In genomic region chr4:138938371-138938699, GRCh38 we compare ENCODE assay signal across 8 cellular contexts.
DNase-seq lines count a peak whose midpoint lies in the region; ATAC-seq and TF ChIP-seq lines count a peak whose summit lies in the region.

No MANE protein-coding gene starts in this region.

- ATAC-seq in GM18870 (IDR thresholded peaks at IDR 0.05; ENCODE audit: unreplicated experiment) = peak; percentile 81
- no peak for ATAC-seq in effector memory CD8-positive, alpha-beta T cell (replicated peaks)
- ATAC-seq in GM18505 (IDR thresholded peaks at IDR 0.05; ENCODE audit: unreplicated experiment) = no peak

- H3K27me3 Mint-ChIP-seq in effector memory CD8-positive, alpha-beta T cell = peaks cover 20% of the 10 kb centered on the region in 2 donors

- no peaks in the 10 kb centered on the region for H3K9me3 Mint-ChIP-seq in effector memory CD8-positive, alpha-beta T cell

- H3K4me1 Mint-ChIP-seq in effector memory CD8-positive, alpha-beta T cell (ENCODE audit: low read depth in 2 of 2) = no peaks in the 10 kb centered on the region

- DNase-seq in AG20443 (ENCODE audit: low spot score) = peak; percentile 57
- DNase-seq in Jurkat, Clone E6-1 (ENCODE audit: low read depth, low spot score) = peak; percentile 8
- DNase-seq in RPMI8226 = peak; percentile 13
- DNase-seq in fibroblast of the conjunctiva (ENCODE audit: low read depth) = peak; percentile 34
- peak; percentile 69 for DNase-seq in pons (ENCODE audit: low spot score)
- DNase-seq in effector memory CD8-positive, alpha-beta T cell = no peak

- no peak overlapping the region for H3K27ac Mint-ChIP-seq in effector memory CD8-positive, alpha-beta T cell

- no peak overlapping the region for H3K4me3 Mint-ChIP-seq in effector memory CD8-positive, alpha-beta T cell

- no peak overlapping the region for H3K4me3 ChIP-seq in Jurkat, Clone E6-1 (ENCODE audit: low read length)

- TF ChIP-seq POLR2A in GM18505 (IDR thresholded peaks at IDR 0.05; ENCODE audit: borderline replicate concordance, extremely low read depth, insufficient read depth, insufficient read length) = no peak

- no peaks in the 10 kb centered on the region for H3K36me3 Mint-ChIP-seq in effector memory CD8-positive, alpha-beta T cell (ENCODE audit: insufficient read depth)

Comparison
In these comparisons a context has a peak if more than half of its experiments do, and no peak if none do; other contexts are left out.
1. DNase-seq: peak in AG20443 (single experiment), Jurkat, Clone E6-1 (single experiment), RPMI8226 (single experiment), fibroblast of the conjunctiva (single experiment) and pons (single experiment); none in effector memory CD8-positive, alpha-beta T cell (0 of 3).